27 cellular contexts compared by ENCODE assay signal in genomic region chr14:99966436-99966835, GRCh38.
DNase-seq lines count a peak whose midpoint lies in the region; ATAC-seq, FAIRE-seq and TF ChIP-seq lines count a peak whose summit lies in the region.
"Had no signal": no experiment of that assay in that cellular context is flagged by ENCODE, and none has a peak within 500 bp of the region (broad histone marks: within the 10 kb centered on the region; RNA-seq: fewer than 3 reads in every experiment).

No MANE protein-coding gene starts in this region.

- peaks cover 27% of the 10 kb centered on the region for H3K9me3 Mint-ChIP-seq in nephron progenitor cell
- H3K9me3 Mint-ChIP-seq in stimulated activated effector memory CD8-positive, alpha-beta T cell treated with anti-CD3 and anti-CD28 coated beads, Interleukin-12 subunit alpha, Interleukin-12 subunit beta, amount 100 ng/mL, for 72 hours, result no peaks in the 10 kb centered on the region
- H3K9me3 Mint-ChIP-seq: HFFc6 had no signal

- H3K9ac ChIP-seq in DND-41 (ENCODE audit: low read depth, low read length) (no peak overlapping the region), H1 (replicated peaks in 1 of 4; ENCODE audit: extremely low read depth in 1 of 4, low read depth in 3 of 4, low read length in 3 of 4) (no peak overlapping the region)

- H2AFZ ChIP-seq in DND-41 (ENCODE audit: low read depth, low read length) (0 out of 2 replicates have a peak overlapping the region, but pooled peaks have one; percentile 5), H1 (ENCODE audit: low read length) (no peak overlapping the region)

- H3K4me3 ChIP-seq in DND-41 (ENCODE audit: low read depth in 1 of 2, low read length in 2 of 2), result no peak overlapping the region
- no peak overlapping the region for H3K4me3 ChIP-seq in H1 (ENCODE audit: extremely low read depth in 1 of 4, insufficient read depth in 2 of 4, low read depth in 3 of 4, low read length in 4 of 4)
- H3K4me3 ChIP-seq: HAP-1, SJSA1 had no signal

- no peaks in the 10 kb centered on the region for H3K79me1 ChIP-seq in H1 (ENCODE audit: low read depth, low read length)

- H2BK15ac ChIP-seq in H1 (ENCODE audit: low read length), result no peak overlapping the region

- no peak overlapping the region for H2BK5ac ChIP-seq in H1 (ENCODE audit: low read depth, low read length)

- H3K4me3 Mint-ChIP-seq in nephron progenitor cell, result no peak overlapping the region
- H3K4me3 Mint-ChIP-seq in stimulated activated effector memory CD8-positive, alpha-beta T cell treated with anti-CD3 and anti-CD28 coated beads, Interleukin-12 subunit alpha, Interleukin-12 subunit beta, amount 100 ng/mL, for 72 hours, result no peak overlapping the region
- H3K4me3 Mint-ChIP-seq: HFFc6 had no signal

- H3K4me1 ChIP-seq in DND-41 (ENCODE audit: insufficient read depth, low read length), result peaks cover 6% of the 10 kb centered on the region
- peaks cover 0 to 12% (median 5%) of the 10 kb centered on the region in 4 experiments; a peak in 5 of 7 replicates for H3K4me1 ChIP-seq in H1 (replicated peaks in 1 of 4; ENCODE audit: control insufficient read depth in 3 of 4, insufficient read depth in 4 of 4, low read length in 3 of 4)
- H3K4me1 ChIP-seq: HAP-1 had no signal

- H2BK120ac ChIP-seq in H1 (replicated peaks; ENCODE audit: low read depth, low read length), result no peak overlapping the region

- H3K23me2 ChIP-seq in H1 (ENCODE audit: low read depth, low read length), result no peaks in the 10 kb centered on the region

- ATAC-seq in DND-41 (ENCODE audit: insufficient read depth, low read depth) (no peak), HG02973 (IDR thresholded peaks at IDR 0.05; ENCODE audit: unreplicated experiment) (no peak)
- ATAC-seq in stimulated activated effector memory CD8-positive, alpha-beta T cell treated with anti-CD3 and anti-CD28 coated beads, Interleukin-12 subunit alpha, Interleukin-12 subunit beta, amount 100 ng/mL, for 72 hours, result no peak

- H3K9me3 ChIP-seq in DND-41 (ENCODE audit: insufficient read depth, low read length, severe bottlenecking) (no peaks in the 10 kb centered on the region), H1 (ENCODE audit: insufficient read depth in 2 of 2, low read depth in 1 of 2, low read length in 1 of 2) (peaks cover 0 to 4% of the 10 kb centered on the region in 2 experiments; a peak in 2 of 4 replicates)
- H3K9me3 ChIP-seq: BE2C, HAP-1, SJSA1 had no signal

- CTCF ChIA-PET in H1 (lab: Charles Lee; ENCODE audit: partially characterized antibody), result interaction anchor here (0.5 to 2.4 kb wide), 4 partner anchors 15 to 70 kb away, joined by 3 to 9 read pairs (median 6); no protein-coding TSS in a partner anchor

- POLR2A ChIA-PET in H1 (lab: Charles Lee; ENCODE audit: partially characterized antibody), result no interaction called here

- TF ChIP-seq CTCF in DND-41 (IDR thresholded peaks at IDR 0.05; ENCODE audit: borderline replicate concordance, extremely low read depth, low read length, poor library complexity, severe bottlenecking) (no peak), H1 (IDR thresholded peaks at IDR 0.05; ENCODE audit: control extremely low read depth in 1 of 3, insufficient read depth in 1 of 3, low read depth in 1 of 3, low read length in 3 of 3) (no peak), nephron progenitor cell (IDR thresholded peaks at IDR 0.05) (no peak)

- H2BK20ac ChIP-seq in H1 (ENCODE audit: low read length), result no peak overlapping the region

- no peaks in the 10 kb centered on the region for H3K36me3 Mint-ChIP-seq in nephron progenitor cell (ENCODE audit: low read depth)
- H3K36me3 Mint-ChIP-seq in stimulated activated effector memory CD8-positive, alpha-beta T cell treated with anti-CD3 and anti-CD28 coated beads, Interleukin-12 subunit alpha, Interleukin-12 subunit beta, amount 100 ng/mL, for 72 hours, result no peaks in the 10 kb centered on the region

- H3K27me3 ChIP-seq in DND-41 (ENCODE audit: insufficient read depth, low read length, poor library complexity) (peaks cover 4% of the 10 kb centered on the region), H1 (replicated peaks in 1 of 4; ENCODE audit: control insufficient read depth in 3 of 4, extremely low read depth in 1 of 4, insufficient read depth in 3 of 4, low read length in 3 of 4) (peaks cover 6 to 22% (median 19%) of the 10 kb centered on the region in 4 experiments)
- H3K27me3 ChIP-seq: BE2C, SJSA1 had no signal

- TF ChIP-seq RAD21 in H1 (IDR thresholded peaks at IDR 0.05 in 1 of 2, conservative IDR thresholded peaks at IDR 0.05 in 1 of 2; ENCODE audit: low read depth in 2 of 2, low read length in 2 of 2), result no peak

- WGBS in H1 (ENCODE audit: extremely low coverage in 1 of 2, insufficient coverage in 1 of 2, insufficient read length in 1 of 2, insufficient replicate concordance in 2 of 2, low coverage in 1 of 2, low lambda C conversion rate in 2 of 2, missing lambda C conversion rate in 1 of 2), 2 experiments, result 96% methylated on average over 17 of the region's 18 CpGs; no CpG with 5 or more reads in 1 of the 2 experiments

- H3K4me2 ChIP-seq in DND-41 (ENCODE audit: insufficient read depth, low read length), result no peak overlapping the region
- H3K4me2 ChIP-seq in H1 (ENCODE audit: insufficient read depth in 1 of 2, low read depth in 2 of 2, low read length in 2 of 2), result no peak overlapping the region

- FAIRE-seq in H1 (lab: Jason Lieb, UNC), result no peak
- FAIRE-seq: GM19239 had no signal

- H4K91ac ChIP-seq in H1 (replicated peaks; ENCODE audit: insufficient read length, low read length), result peak overlapping the region; percentile 23

- H3K4me1 Mint-ChIP-seq in nephron progenitor cell, result peaks cover 66% of the 10 kb centered on the region
- H3K4me1 Mint-ChIP-seq in stimulated activated effector memory CD8-positive, alpha-beta T cell treated with anti-CD3 and anti-CD28 coated beads, Interleukin-12 subunit alpha, Interleukin-12 subunit beta, amount 100 ng/mL, for 72 hours, result no peaks in the 10 kb centered on the region

- no peak for TF ChIP-seq POLR2A in H1 (IDR thresholded peaks at IDR 0.05; ENCODE audit: control extremely low read depth in 1 of 2, low read depth in 2 of 2, low read length in 2 of 2)

- peaks cover 24% of the 10 kb centered on the region for H3K27me3 Mint-ChIP-seq in nephron progenitor cell (ENCODE audit: low read depth, poor library complexity)

- H4K5ac ChIP-seq in H1 (ENCODE audit: insufficient read length, low read depth, low read length), result no peak overlapping the region

- H3K4ac ChIP-seq in H1 (replicated peaks; ENCODE audit: insufficient read length, low read depth, low read length), result no peak overlapping the region

- H2AK5ac ChIP-seq in H1 (ENCODE audit: low read depth, low read length), result no peak overlapping the region

- no peak for DNase-seq in DND-41
- DNase-seq in H1 (ENCODE audit: low read depth in 1 of 2, low spot score in 2 of 2), result no peak
- no peak for DNase-seq in nephron progenitor cell
- DNase-seq in stimulated activated effector memory CD8-positive, alpha-beta T cell treated with anti-CD3 and anti-CD28 coated beads, Interleukin-12 subunit alpha, Interleukin-12 subunit beta, amount 100 ng/mL, for 72 hours (ENCODE audit: low spot score in 2 of 2), result no peak
- no peak for DNase-seq in activated T-cell treated with anti-CD3 and anti-CD28 coated beads for 4 hours
- no peak for DNase-seq in anterior cingulate cortex (lab: John Stamatoyannopoulos, UW)
- DNase-seq in SKM-1 treated with dmso at 0.1 percent for 144 hours (lab: John Stamatoyannopoulos, UW; ENCODE audit: unreplicated experiment), result no peak
- DNase-seq: 8988T, ACHN, Calu3, DMS79 treated with DMSO at 0.1 percent for 48 hours, HFFc6, NCI-H1092, NCI-H1417 treated with DMSO at 0.1 percent for 48 hours, NCI-H1694 treated with DMSO at 0.1 percent for 48 hours, NCI-H2081, NCI-H2171, NCI-H226, NCI-H510A, NCI-H69, Right ventricle myocardium superior, RPMI8226 had no signal

- H4K8ac ChIP-seq in H1 (ENCODE audit: extremely low read depth, insufficient read depth, low read length), result no peak overlapping the region

- no peak for TF ChIP-seq EP300 in H1 (IDR thresholded peaks at IDR 0.05; ENCODE audit: borderline replicate concordance in 1 of 2, low read depth in 2 of 2, low read length in 2 of 2)

- H3K23ac ChIP-seq in H1 (ENCODE audit: insufficient read length), result no peak overlapping the region

- H3K27ac ChIP-seq in DND-41 (ENCODE audit: low read length) (no peak overlapping the region), H1 (ENCODE audit: low read depth, low read length) (no peak overlapping the region)
- H3K27ac ChIP-seq: SJSA1 had no signal

- no peak overlapping the region for H3K14ac ChIP-seq in H1 (ENCODE audit: insufficient read length)

- H3K79me2 ChIP-seq in DND-41 (ENCODE audit: insufficient read depth, low read length) (no peaks in the 10 kb centered on the region), H1 (ENCODE audit: control insufficient read depth in 1 of 2, insufficient read depth in 2 of 2, low read length in 2 of 2) (no peaks in the 10 kb centered on the region)

- H3K36me3 ChIP-seq in DND-41 (ENCODE audit: insufficient read depth, low read length), result no peaks in the 10 kb centered on the region
- H3K36me3 ChIP-seq in H1 (ENCODE audit: control insufficient read depth in 2 of 4, insufficient read depth in 4 of 4, low read length in 3 of 4), result no peaks in the 10 kb centered on the region
- H3K36me3 ChIP-seq: BE2C, HAP-1, SJSA1 had no signal

- no peak overlapping the region for H3K18ac ChIP-seq in H1 (ENCODE audit: extremely low read depth, low read length)

- H2BK12ac ChIP-seq in H1 (ENCODE audit: low read depth, low read length), result no peak overlapping the region

- no peaks in the 10 kb centered on the region for H4K20me1 ChIP-seq in DND-41 (ENCODE audit: insufficient read depth, low read length)
- H4K20me1 ChIP-seq in H1 (replicated peaks in 1 of 2; ENCODE audit: control insufficient read depth in 1 of 2, insufficient read depth in 2 of 2, low read length in 2 of 2), result no peaks in the 10 kb centered on the region

- no peak overlapping the region for H3K56ac ChIP-seq in H1 (replicated peaks; ENCODE audit: insufficient read length, low read depth, low read length)

- H3K27ac Mint-ChIP-seq in nephron progenitor cell, result peak overlapping the region; percentile 48
- peak overlapping the region; percentile 42 for H3K27ac Mint-ChIP-seq in stimulated activated effector memory CD8-positive, alpha-beta T cell treated with anti-CD3 and anti-CD28 coated beads, Interleukin-12 subunit alpha, Interleukin-12 subunit beta, amount 100 ng/mL, for 72 hours
- H3K27ac Mint-ChIP-seq: HFFc6 had no signal

TF ChIP-seq in H1, 55 proteins besides CTCF, POLR2A, EP300 and RAD21 (continues in another document):
- TF ChIP-seq TAF7 (optimal IDR thresholded peaks at IDR 0.05; ENCODE audit: borderline replicate concordance, low read depth, low read length), result no peak
- TF ChIP-seq KDM1A (IDR thresholded peaks at IDR 0.05; ENCODE audit: borderline replicate concordance, low read length), result no peak
- no peak for TF ChIP-seq PHF8 (conservative IDR thresholded peaks at IDR 0.05; ENCODE audit: low read depth, low read length)
- no peak for TF ChIP-seq TAF1 (IDR thresholded peaks at IDR 0.05; ENCODE audit: low read depth, low read length)
- TF ChIP-seq, protein P1, sequence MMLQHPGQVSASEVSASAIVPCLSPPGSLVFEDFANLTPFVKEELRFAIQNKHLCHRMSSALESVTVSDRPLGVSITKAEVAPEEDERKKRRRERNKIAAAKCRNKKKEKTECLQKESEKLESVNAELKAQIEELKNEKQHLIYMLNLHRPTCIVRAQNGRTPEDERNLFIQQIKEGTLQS (IDR thresholded peaks at IDR 0.05; ENCODE audit: insufficient read depth, low read depth, low read length), result no peak
- no peak for TF ChIP-seq RBBP5 (IDR thresholded peaks at IDR 0.05; ENCODE audit: borderline replicate concordance, low read depth, low read length)
